Comparison of ENCODE assay signal across 19 cellular contexts in genomic region chr20:49691818-49692568, GRCh38. TPM values are rescaled to one million over a fixed set of nuclear protein-coding genes. Genes with fewer than 3 reads are reported as not detected.
A peak's percentile ranks its signal among the peaks of the same experiment; 100 is the strongest.
DNase-seq lines count a peak whose midpoint lies in the region; ATAC-seq and TF ChIP-seq lines count a peak whose summit lies in the region.
"Had no signal": no experiment of that assay in that cellular context is flagged by ENCODE, and none has a peak within 500 bp of the region (broad histone marks: within the 10 kb centered on the region; RNA-seq: fewer than 3 reads in every experiment).

No MANE protein-coding gene starts in this region.

- POLR2A ChIA-PET in RWPE1 (lab: Yijun Ruan, JAX; ENCODE audit: low non-redundant PET), result no interaction called here
- POLR2A ChIA-PET in HEK293T (lab: Yijun Ruan, JAX), result interaction anchor here (1.2 kb wide), 1 partner anchor 12 kb away, joined by 3 read pairs; no protein-coding TSS in a partner anchor

- H3K4me3 Mint-ChIP-seq in immature natural killer cell, result no peak overlapping the region
- H3K4me3 Mint-ChIP-seq: activated naive CD8-positive, alpha-beta T cell treated with anti-CD3 and anti-CD28 coated beads for 36 hours; CD4-positive, alpha-beta memory T cell had no signal

- no peak overlapping the region for H3K4me3 ChIP-seq in gastrocnemius medialis
- H3K4me3 ChIP-seq: suprapubic skin had no signal

- no peak for TF ChIP-seq CTCF in RWPE1 (conservative IDR thresholded peaks at IDR 0.05; ENCODE audit: low read depth)
- no peak for TF ChIP-seq CTCF in gastrocnemius medialis (IDR thresholded peaks at IDR 0.05 in 4 of 5, conservative IDR thresholded peaks at IDR 0.05 in 1 of 5)

- no peaks in the 10 kb centered on the region for H3K36me3 Mint-ChIP-seq in immature natural killer cell
- H3K36me3 Mint-ChIP-seq: CD4-positive, alpha-beta memory T cell had no signal

- H3K27me3 Mint-ChIP-seq in immature natural killer cell (ENCODE audit: low read depth in 3 of 3), result no peaks in the 10 kb centered on the region
- H3K27me3 Mint-ChIP-seq: activated naive CD8-positive, alpha-beta T cell treated with anti-CD3 and anti-CD28 coated beads for 36 hours; CD4-positive, alpha-beta memory T cell had no signal

- H3K27ac ChIP-seq in RWPE1 (peak overlapping the region; percentile 29; the same call in 1 of the 2 replicates), gastrocnemius medialis (peak overlapping the region; percentile 59 to 91 (median 82))
- H3K27ac ChIP-seq: KMS-11, parathyroid adenoma, suprapubic skin had no signal

- TF ChIP-seq POLR2A in gastrocnemius medialis (IDR thresholded peaks at IDR 0.05), result no peak

- CTCF ChIA-PET in RWPE1 (lab: Yijun Ruan, JAX) (no interaction called here), HEK293T (lab: Yijun Ruan, JAX) (no interaction called here)

- ATAC-seq in gastrocnemius medialis (no peak), GM21367 (IDR thresholded peaks at IDR 0.05; ENCODE audit: unreplicated experiment) (no peak)

- no peaks in the 10 kb centered on the region for H3K9me3 Mint-ChIP-seq in immature natural killer cell
- H3K9me3 Mint-ChIP-seq: activated naive CD8-positive, alpha-beta T cell treated with anti-CD3 and anti-CD28 coated beads for 36 hours; CD4-positive, alpha-beta memory T cell had no signal

- no peaks in the 10 kb centered on the region for H3K27me3 ChIP-seq in gastrocnemius medialis
- H3K27me3 ChIP-seq: suprapubic skin had no signal

- intact Hi-C loops in gastrocnemius medialis (cut with DNase I; ENCODE audit: low total_unique reads), result no loop called here

- peak overlapping the region in 5 of 6 donors; percentile 16 to 62 (median 34) for H3K27ac Mint-ChIP-seq in immature natural killer cell
- H3K27ac Mint-ChIP-seq: activated naive CD8-positive, alpha-beta T cell treated with anti-CD3 and anti-CD28 coated beads for 36 hours; CD4-positive, alpha-beta memory T cell had no signal

- no peaks in the 10 kb centered on the region for H3K36me3 ChIP-seq in gastrocnemius medialis
- H3K36me3 ChIP-seq: suprapubic skin had no signal

- DNase-seq in NCI-H187 treated with DMSO at 0.1 percent for 48 hours (lab: John Stamatoyannopoulos, UW) (peak; percentile 23), NCI-H187 (lab: John Stamatoyannopoulos, UW) (no peak), RWPE1 (ENCODE audit: low spot score) (no peak), immature natural killer cell (no peak), gastrocnemius medialis (no peak), HEK293T (ENCODE audit: extremely low spot score) (no peak), Ammon's horn (ENCODE audit: low spot score) (no peak)
- DNase-seq: 8988T; activated CD4-positive, alpha-beta T cell treated with anti-CD3 and anti-CD28 coated beads for 1 hour; activated naive CD8-positive, alpha-beta T cell treated with anti-CD3 and anti-CD28 coated beads for 36 hours; CD4-positive, alpha-beta memory T cell; central memory CD4-positive, alpha-beta T cell; NCI-H1436; NCI-H510A; T-helper 2 cell had no signal

- H3K9me3 ChIP-seq in gastrocnemius medialis, result no peaks in the 10 kb centered on the region
- H3K9me3 ChIP-seq: suprapubic skin had no signal

- in situ Hi-C loops in gastrocnemius medialis (cut with MboI; ENCODE audit: low sequenced_read_pairs in 4 of 4), result no loop called here

- peaks cover 73 to 97% of the 10 kb centered on the region in 2 donors for H3K4me1 Mint-ChIP-seq in immature natural killer cell

- H3K4me1 ChIP-seq in gastrocnemius medialis, result peaks cover 86 to 91% of the 10 kb centered on the region in 2 donors

TF ChIP-seq in HEK293T, 16 proteins besides CTCF, POLR2A, EP300 and RAD21:
- TF ChIP-seq PKNOX1 (IDR thresholded peaks at IDR 0.05) (no peak), NFRKB (IDR thresholded peaks at IDR 0.05) (no peak), FOXK2 (IDR thresholded peaks at IDR 0.05) (no peak), ARNT (IDR thresholded peaks at IDR 0.05) (no peak), HDGF (IDR thresholded peaks at IDR 0.05; ENCODE audit: borderline replicate concordance) (no peak), L3MBTL2 (conservative IDR thresholded peaks at IDR 0.05) (no peak), BHLHE40 (IDR thresholded peaks at IDR 0.05; ENCODE audit: borderline replicate concordance) (no peak), SP1 (IDR thresholded peaks at IDR 0.05) (no peak), ZNF384 (IDR thresholded peaks at IDR 0.05) (no peak), TARDBP (IDR thresholded peaks at IDR 0.05) (no peak), LEF1 (IDR thresholded peaks at IDR 0.05; ENCODE audit: borderline replicate concordance) (no peak), CTBP1 (IDR thresholded peaks at IDR 0.05; ENCODE audit: borderline replicate concordance) (no peak)

RNA-seq across cellular contexts. Expression of gene B4GALT5, which starts 21.7 kb away (rescaled TPM):
- 1 to 10 TPM in 2 of 3 donors, under 1 TPM in 1; 0.35 to 3.2 (median 2.8) TPM for polyA plus RNA-seq in immature natural killer cell
- total RNA-seq in gastrocnemius medialis, result 10 to 100 TPM; 27.6 to 75.2 (median 56.4) TPM
